ENCODE assay signal across 19 cellular contexts in genomic region chr5:97011567-97011966, GRCh38.
"Had no signal": no experiment of that assay in that cellular context is flagged by ENCODE, and none has a peak within 500 bp of the region (broad histone marks: within the 10 kb centered on the region; RNA-seq: fewer than 3 reads in every experiment).

No MANE protein-coding gene starts in this region.

- H3K9me3 ChIP-seq: SJCRH30 had no signal

- H3K27me3 ChIP-seq: SJCRH30 had no signal

- H3K4me1 ChIP-seq: SJCRH30 had no signal

- DNase-seq: Karpas-422, KG1, MM.1S, NCI-H1092 treated with DMSO at 0.1 percent for 48 hours, NCI-H1436, NCI-H187, NCI-H2029, NCI-H2081 treated with DMSO at 0.1 percent for 48 hours, NCI-H226, NCI-H446, NCI-H510A, NCI-H774, SHP77 treated with DMSO at 0.1 percent for 48 hours, SJCRH30 had no signal

- H3K27ac ChIP-seq: HL-60, RWPE1, SJCRH30 had no signal

- H3K4me3 ChIP-seq: SJCRH30 had no signal

- ATAC-seq: Panc1, SK-N-SH treated with all-trans-retinoic acid at 6 μM for 48 hours had no signal

- FAIRE-seq: HTR-8/SVneo had no signal
